Comparison of ENCODE assay signal across 1 cellular context in genomic region chr5:148482697-148483462, GRCh38.
A peak's percentile ranks its signal among the peaks of the same experiment; 100 is the strongest.
TF ChIP-seq lines count a peak whose summit lies in the region.

No MANE protein-coding gene starts in this region.

TF ChIP-seq in K562, 482 proteins besides CTCF, POLR2A, EP300 and RAD21 (continued from another document):
- TF ChIP-seq PRDM10 (IDR thresholded peaks at IDR 0.05; ENCODE audit: partially characterized antibody) (no peak), TEAD4 (IDR thresholded peaks at IDR 0.05; ENCODE audit: low read length) (peak; percentile 56; the same call in 1 of the 2 replicates), TEAD4 (CRISPR knock-in tag; IDR thresholded peaks at IDR 0.05; ENCODE audit: borderline replicate concordance) (0 out of 2 replicates have a peak, but pooled peaks have one; percentile 74), ZNF707 (CRISPR knock-in tag; conservative IDR thresholded peaks at IDR 0.05) (no peak), SMAD1 (IDR thresholded peaks at IDR 0.05; ENCODE audit: low read depth, low read length, partially characterized antibody) (no peak), RUNX1 (IDR thresholded peaks at IDR 0.05; ENCODE audit: low read depth) (no peak), E2F4 (CRISPR knock-in tag; IDR thresholded peaks at IDR 0.05; ENCODE audit: low read depth) (no peak), TEAD1 (CRISPR knock-in tag; IDR thresholded peaks at IDR 0.05) (peak in 1 of 2 experiments; percentile 79; a peak in 2 of 4 replicates), ZNF408 (CRISPR knock-in tag; IDR thresholded peaks at IDR 0.05; ENCODE audit: low read depth) (no peak), VEZF1 (CRISPR knock-in tag; IDR thresholded peaks at IDR 0.05) (no peak)
